In genomic region chr19:18328340-18329034, GRCh38 we compare ENCODE assay signal across 1 cellular context.
A peak's percentile ranks its signal among the peaks of the same experiment; 100 is the strongest.
TF ChIP-seq lines count a peak whose summit lies in the region.

No MANE protein-coding gene starts in this region.

TF ChIP-seq in GM12878, 131 proteins besides CTCF, POLR2A, EP300 and RAD21 (continued from another document):
- TF ChIP-seq, protein P1, sequence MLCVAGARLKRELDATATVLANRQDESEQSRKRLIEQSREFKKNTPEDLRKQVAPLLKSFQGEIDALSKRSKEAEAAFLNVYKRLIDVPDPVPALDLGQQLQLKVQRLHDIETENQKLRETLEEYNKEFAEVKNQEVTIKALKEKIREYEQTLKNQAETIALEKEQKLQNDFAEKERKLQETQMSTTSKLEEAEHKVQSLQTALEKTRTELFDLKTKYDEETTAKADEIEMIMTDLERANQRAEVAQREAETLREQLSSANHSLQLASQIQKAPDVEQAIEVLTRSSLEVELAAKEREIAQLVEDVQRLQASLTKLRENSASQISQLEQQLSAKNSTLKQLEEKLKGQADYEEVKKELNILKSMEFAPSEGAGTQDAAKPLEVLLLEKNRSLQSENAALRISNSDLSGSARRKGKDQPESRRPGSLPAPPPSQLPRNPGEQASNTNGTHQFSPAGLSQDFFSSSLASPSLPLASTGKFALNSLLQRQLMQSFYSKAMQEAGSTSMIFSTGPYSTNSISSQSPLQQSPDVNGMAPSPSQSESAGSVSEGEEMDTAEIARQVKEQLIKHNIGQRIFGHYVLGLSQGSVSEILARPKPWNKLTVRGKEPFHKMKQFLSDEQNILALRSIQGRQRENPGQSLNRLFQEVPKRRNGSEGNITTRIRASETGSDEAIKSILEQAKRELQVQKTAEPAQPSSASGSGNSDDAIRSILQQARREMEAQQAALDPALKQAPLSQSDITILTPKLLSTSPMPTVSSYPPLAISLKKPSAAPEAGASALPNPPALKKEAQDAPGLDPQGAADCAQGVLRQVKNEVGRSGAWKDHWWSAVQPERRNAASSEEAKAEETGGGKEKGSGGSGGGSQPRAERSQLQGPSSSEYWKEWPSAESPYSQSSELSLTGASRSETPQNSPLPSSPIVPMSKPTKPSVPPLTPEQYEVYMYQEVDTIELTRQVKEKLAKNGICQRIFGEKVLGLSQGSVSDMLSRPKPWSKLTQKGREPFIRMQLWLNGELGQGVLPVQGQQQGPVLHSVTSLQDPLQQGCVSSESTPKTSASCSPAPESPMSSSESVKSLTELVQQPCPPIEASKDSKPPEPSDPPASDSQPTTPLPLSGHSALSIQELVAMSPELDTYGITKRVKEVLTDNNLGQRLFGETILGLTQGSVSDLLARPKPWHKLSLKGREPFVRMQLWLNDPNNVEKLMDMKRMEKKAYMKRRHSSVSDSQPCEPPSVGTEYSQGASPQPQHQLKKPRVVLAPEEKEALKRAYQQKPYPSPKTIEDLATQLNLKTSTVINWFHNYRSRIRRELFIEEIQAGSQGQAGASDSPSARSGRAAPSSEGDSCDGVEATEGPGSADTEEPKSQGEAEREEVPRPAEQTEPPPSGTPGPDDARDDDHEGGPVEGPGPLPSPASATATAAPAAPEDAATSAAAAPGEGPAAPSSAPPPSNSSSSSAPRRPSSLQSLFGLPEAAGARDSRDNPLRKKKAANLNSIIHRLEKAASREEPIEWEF (IDR thresholded peaks at IDR 0.05; ENCODE audit: insufficient replicate concordance, low read depth, low read length): no peak
- TF ChIP-seq CREB1 (IDR thresholded peaks at IDR 0.05; ENCODE audit: low read depth): peak; percentile 34; the same call in 1 of the 2 replicates
- TF ChIP-seq, protein P2, sequence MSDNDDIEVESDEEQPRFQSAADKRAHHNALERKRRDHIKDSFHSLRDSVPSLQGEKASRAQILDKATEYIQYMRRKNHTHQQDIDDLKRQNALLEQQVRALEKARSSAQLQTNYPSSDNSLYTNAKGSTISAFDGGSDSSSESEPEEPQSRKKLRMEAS (IDR thresholded peaks at IDR 0.05; ENCODE audit: low read depth, low read length): no peak; the same call in 1 of the 2 replicates
- no peak for TF ChIP-seq PML (IDR thresholded peaks at IDR 0.05; ENCODE audit: low read length)
- TF ChIP-seq, protein P3, sequence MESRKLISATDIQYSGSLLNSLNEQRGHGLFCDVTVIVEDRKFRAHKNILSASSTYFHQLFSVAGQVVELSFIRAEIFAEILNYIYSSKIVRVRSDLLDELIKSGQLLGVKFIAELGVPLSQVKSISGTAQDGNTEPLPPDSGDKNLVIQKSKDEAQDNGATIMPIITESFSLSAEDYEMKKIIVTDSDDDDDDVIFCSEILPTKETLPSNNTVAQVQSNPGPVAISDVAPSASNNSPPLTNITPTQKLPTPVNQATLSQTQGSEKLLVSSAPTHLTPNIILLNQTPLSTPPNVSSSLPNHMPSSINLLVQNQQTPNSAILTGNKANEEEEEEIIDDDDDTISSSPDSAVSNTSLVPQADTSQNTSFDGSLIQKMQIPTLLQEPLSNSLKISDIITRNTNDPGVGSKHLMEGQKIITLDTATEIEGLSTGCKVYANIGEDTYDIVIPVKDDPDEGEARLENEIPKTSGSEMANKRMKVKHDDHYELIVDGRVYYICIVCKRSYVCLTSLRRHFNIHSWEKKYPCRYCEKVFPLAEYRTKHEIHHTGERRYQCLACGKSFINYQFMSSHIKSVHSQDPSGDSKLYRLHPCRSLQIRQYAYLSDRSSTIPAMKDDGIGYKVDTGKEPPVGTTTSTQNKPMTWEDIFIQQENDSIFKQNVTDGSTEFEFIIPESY (IDR thresholded peaks at IDR 0.05): no peak
- no peak for TF ChIP-seq ZNF217 (IDR thresholded peaks at IDR 0.05)
- TF ChIP-seq, protein P4, sequence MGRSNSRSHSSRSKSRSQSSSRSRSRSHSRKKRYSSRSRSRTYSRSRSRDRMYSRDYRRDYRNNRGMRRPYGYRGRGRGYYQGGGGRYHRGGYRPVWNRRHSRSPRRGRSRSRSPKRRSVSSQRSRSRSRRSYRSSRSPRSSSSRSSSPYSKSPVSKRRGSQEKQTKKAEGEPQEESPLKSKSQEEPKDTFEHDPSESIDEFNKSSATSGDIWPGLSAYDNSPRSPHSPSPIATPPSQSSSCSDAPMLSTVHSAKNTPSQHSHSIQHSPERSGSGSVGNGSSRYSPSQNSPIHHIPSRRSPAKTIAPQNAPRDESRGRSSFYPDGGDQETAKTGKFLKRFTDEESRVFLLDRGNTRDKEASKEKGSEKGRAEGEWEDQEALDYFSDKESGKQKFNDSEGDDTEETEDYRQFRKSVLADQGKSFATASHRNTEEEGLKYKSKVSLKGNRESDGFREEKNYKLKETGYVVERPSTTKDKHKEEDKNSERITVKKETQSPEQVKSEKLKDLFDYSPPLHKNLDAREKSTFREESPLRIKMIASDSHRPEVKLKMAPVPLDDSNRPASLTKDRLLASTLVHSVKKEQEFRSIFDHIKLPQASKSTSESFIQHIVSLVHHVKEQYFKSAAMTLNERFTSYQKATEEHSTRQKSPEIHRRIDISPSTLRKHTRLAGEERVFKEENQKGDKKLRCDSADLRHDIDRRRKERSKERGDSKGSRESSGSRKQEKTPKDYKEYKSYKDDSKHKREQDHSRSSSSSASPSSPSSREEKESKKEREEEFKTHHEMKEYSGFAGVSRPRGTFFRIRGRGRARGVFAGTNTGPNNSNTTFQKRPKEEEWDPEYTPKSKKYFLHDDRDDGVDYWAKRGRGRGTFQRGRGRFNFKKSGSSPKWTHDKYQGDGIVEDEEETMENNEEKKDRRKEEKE (IDR thresholded peaks at IDR 0.05): no peak
- no peak for TF ChIP-seq RCOR1 (conservative IDR thresholded peaks at IDR 0.05; ENCODE audit: low read depth, low read length)
- TF ChIP-seq IRF4 (IDR thresholded peaks at IDR 0.05; ENCODE audit: low read depth, low read length): no peak
- peak; percentile 75 for TF ChIP-seq RUNX3 (IDR thresholded peaks at IDR 0.05; ENCODE audit: low read length)
- 0 out of 2 replicates have a peak, but pooled peaks have one; percentile 43 for TF ChIP-seq MXI1 (IDR thresholded peaks at IDR 0.05; ENCODE audit: low read depth, low read length)
- TF ChIP-seq NR2C2 (IDR thresholded peaks at IDR 0.05; ENCODE audit: borderline replicate concordance, control insufficient read depth, insufficient read length, low read depth): no peak
- TF ChIP-seq SREBF1 (IDR thresholded peaks at IDR 0.05; ENCODE audit: low read length): no peak
- no peak for TF ChIP-seq MLLT1 (IDR thresholded peaks at IDR 0.05)
- TF ChIP-seq, protein P5, sequence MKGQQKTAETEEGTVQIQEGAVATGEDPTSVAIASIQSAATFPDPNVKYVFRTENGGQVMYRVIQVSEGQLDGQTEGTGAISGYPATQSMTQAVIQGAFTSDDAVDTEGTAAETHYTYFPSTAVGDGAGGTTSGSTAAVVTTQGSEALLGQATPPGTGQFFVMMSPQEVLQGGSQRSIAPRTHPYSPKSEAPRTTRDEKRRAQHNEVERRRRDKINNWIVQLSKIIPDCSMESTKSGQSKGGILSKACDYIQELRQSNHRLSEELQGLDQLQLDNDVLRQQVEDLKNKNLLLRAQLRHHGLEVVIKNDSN (IDR thresholded peaks at IDR 0.05; ENCODE audit: borderline replicate concordance, extremely low read length, insufficient read depth, low read depth, low read length): no peak
- peak; percentile 85 for TF ChIP-seq RFX5 (IDR thresholded peaks at IDR 0.05; ENCODE audit: low read depth, low read length)
- peak; percentile 28 for TF ChIP-seq JUNB (IDR thresholded peaks at IDR 0.05)
- peak in 1 of 2 experiments; percentile 22; a peak in 1 of 4 replicates for TF ChIP-seq IKZF2 (IDR thresholded peaks at IDR 0.05)
- no peak for TF ChIP-seq SUZ12 (IDR thresholded peaks at IDR 0.05; ENCODE audit: unreplicated experiment)
TF ChIP-seq in GM12878: peak in this region for 24.
